ENCODE assay signal across 23 cellular contexts in genomic region chrX:126985027-126985426, GRCh38.
"Had no signal": no experiment of that assay in that cellular context is flagged by ENCODE, and none has a peak within 500 bp of the region (broad histone marks: within the 10 kb centered on the region; RNA-seq: fewer than 3 reads in every experiment).

No MANE protein-coding gene starts in this region.

- H3K4me1 ChIP-seq: SJCRH30 had no signal

- DNase-seq: IMR-90, Karpas-422, KG1, MG63, NCI-H1092, NCI-H1105 treated with DMSO at 0.1 percent for 48 hours, NCI-H1417 treated with DMSO at 0.1 percent for 48 hours, NCI-H146, NCI-H187, NCI-H2029, NCI-H2081 treated with DMSO at 0.1 percent for 48 hours, NCI-H2171, NCI-H226, NCI-H446, NCI-H510A, NCI-H524 treated with DMSO at 0.1 percent for 48 hours, NCI-H69, NCI-H774, RPMI8226, SHP77 treated with DMSO at 0.1 percent for 48 hours, SJCRH30 had no signal

- H3K9me3 ChIP-seq: MG63, SJCRH30 had no signal

- ATAC-seq: HepG2, SK-N-SH treated with all-trans-retinoic acid at 6 μM for 48 hours had no signal

- H3K4me3 ChIP-seq: MG63, SJCRH30 had no signal

- H3K27ac ChIP-seq: SJCRH30 had no signal

- H3K27me3 ChIP-seq: MG63, SJCRH30 had no signal

- H3K36me3 ChIP-seq: MG63, SJCRH30 had no signal
